ENCODE assay signal across 8 cellular contexts in genomic region chr18:8654482-8655451, GRCh38. TPM values are rescaled to one million over a fixed set of nuclear protein-coding genes. Genes with fewer than 3 reads are reported as not detected.
DNase-seq lines count a peak whose midpoint lies in the region; ATAC-seq and TF ChIP-seq lines count a peak whose summit lies in the region.

No MANE protein-coding gene starts in this region.

- no peak for TF ChIP-seq POLR2A in heart left ventricle (IDR thresholded peaks at IDR 0.05)

- H3K27me3 ChIP-seq in heart left ventricle = peaks cover 0 to 8% (median 0%) of the 10 kb centered on the region in 9 donors

- H3K4me3 ChIP-seq in heart left ventricle = no peak overlapping the region

- DNase-seq in heart left ventricle (no peak), Right ventricle myocardium inferior (ENCODE audit: missing footprints) (no peak), NCI-H446 treated with DMSO at 0.1 percent for 48 hours (lab: John Stamatoyannopoulos, UW) (peak; percentile 37), midbrain (lab: John Stamatoyannopoulos, UW) (peak; percentile 45), mucosa of gallbladder (ENCODE audit: low spot score) (no peak)
- peak; percentile 5 for DNase-seq in central memory CD4-positive, alpha-beta T cell
- no peak for DNase-seq in activated CD8-positive, alpha-beta memory T cell treated with anti-CD3 and anti-CD28 coated beads for 24 hours

- WGBS in heart left ventricle, 4 donors = 33 to 41% (median 37%) methylated on average over 7 of the region's 7 CpGs

- no peak overlapping the region for H3K27ac ChIP-seq in heart left ventricle

- intact Hi-C loops in heart left ventricle (cut with DNase I) = loop anchor here in 9 of 10 donors (2.0 to 10.0 kb wide), 5 partner anchors 330 to 493 kb away; no protein-coding TSS in a partner anchor
- intact Hi-C loops in Right ventricle myocardium inferior (cut with DNase I) = loop anchor here (1.0 kb wide), 1 partner anchor 334 kb away; no protein-coding TSS in a partner anchor

- no peak for ATAC-seq in heart left ventricle
- ATAC-seq in Right ventricle myocardium inferior = no peak
- ATAC-seq in HG02885 (IDR thresholded peaks at IDR 0.05; ENCODE audit: poor library complexity, unreplicated experiment) = no peak

- H3K9me3 ChIP-seq in heart left ventricle = peaks cover 0 to 5% (median 0%) of the 10 kb centered on the region in 12 donors

- peak; percentile 69 to 89 (median 78) for TF ChIP-seq CTCF in heart left ventricle (IDR thresholded peaks at IDR 0.05)

- no peaks in the 10 kb centered on the region for H3K36me3 ChIP-seq in heart left ventricle

- peaks cover 0 to 6% (median 0%) of the 10 kb centered on the region in 12 donors for H3K4me1 ChIP-seq in heart left ventricle

RNA-seq across cellular contexts. Expression of gene RAB12, which starts 45.5 kb away (rescaled TPM):
- total RNA-seq in heart left ventricle = 100 to 1,000 TPM in 5 of 9 donors, 10 to 100 TPM in 4; 66.5 to 123 (median 100) TPM
- polyA plus RNA-seq in heart left ventricle = 10 to 100 TPM; 51.5 to 62.9 TPM
- 113 TPM for total RNA-seq in Right ventricle myocardium inferior
- total RNA-seq in mucosa of gallbladder = 26.3 TPM

RNA-seq across cellular contexts. Expression of gene MTCL1, which starts 50.6 kb away (rescaled TPM):
- 10 to 100 TPM in 4 of 9 donors, 1 to 10 TPM in 5; 4.7 to 17.7 (median 9.7) TPM for total RNA-seq in heart left ventricle
- 1 to 10 TPM; 5.3 to 9.5 TPM for polyA plus RNA-seq in heart left ventricle
- total RNA-seq in Right ventricle myocardium inferior = 7.0 TPM
- 182 TPM for total RNA-seq in mucosa of gallbladder

Comparison
In these comparisons a context has a peak if more than half of its experiments do, and no peak if none do; other contexts are left out.
1. DNase-seq: peak in NCI-H446 treated with DMSO at 0.1 percent for 48 hours (single experiment), central memory CD4-positive, alpha-beta T cell (single experiment) and midbrain (single experiment); none in heart left ventricle (0 of 5), Right ventricle myocardium inferior (single experiment), mucosa of gallbladder (single experiment) and activated CD8-positive, alpha-beta memory T cell treated with anti-CD3 and anti-CD28 coated beads for 24 hours (single experiment).